Comparison of ENCODE assay signal across 21 cellular contexts in genomic region chr10:124637091-124637700, GRCh38.
DNase-seq lines count a peak whose midpoint lies in the region; ATAC-seq and TF ChIP-seq lines count a peak whose summit lies in the region.
"Had no signal": no experiment of that assay in that cellular context is flagged by ENCODE, and none has a peak within 500 bp of the region (broad histone marks: within the 10 kb centered on the region; RNA-seq: fewer than 3 reads in every experiment).

No MANE protein-coding gene starts in this region.

- peak in 2 of 3 donors; percentile 40 for DNase-seq in right cardiac atrium
- no peak for DNase-seq in cardiac septum (ENCODE audit: low spot score)
- no peak for DNase-seq in RWPE1 (ENCODE audit: low spot score)
- DNase-seq in effector memory CD8-positive, alpha-beta T cell = no peak
- DNase-seq in stimulated activated naive B cell treated with anti-CD40 and anti-IgM and Interleukin-4, amounts not matched to agents 10 μg/mL and 1 μg/mL and 100 μg/mL, for 72 hours = no peak
- no peak for DNase-seq in DMS53 treated with DMSO at 0.1 percent for 48 hours (lab: John Stamatoyannopoulos, UW; ENCODE audit: unreplicated experiment)
- no peak for DNase-seq in activated CD8-positive, alpha-beta T cell treated with anti-CD3 and anti-CD28 coated beads, Interleukin-2, amount 10 ng/mL, durations not matched to agents 7 days and 5 days
- DNase-seq: body of pancreas; cortex of kidney; foreskin keratinocyte; hypothalamus; mammary epithelial cell; NCI-H1417 treated with DMSO at 0.1 percent for 48 hours; NCI-H2171; NCI-H69; OCI-M1; stimulated activated CD4-positive, alpha-beta T cell treated with anti-CD3 and anti-CD28 coated beads, Interleukin-2, amount 100 ng/mL, for 24 hours; stimulated activated naive CD8-positive, alpha-beta T cell treated with anti-CD3 and anti-CD28 coated beads, Interleukin-15, amount 100 ng/mL, for 72 hours had no signal

- peaks cover 67 to 70% of the 10 kb centered on the region in 2 donors for H3K4me1 Mint-ChIP-seq in effector memory CD8-positive, alpha-beta T cell (ENCODE audit: low read depth in 2 of 2)
- peaks cover 73 to 85% of the 10 kb centered on the region in 2 donors for H3K4me1 Mint-ChIP-seq in stimulated activated naive B cell treated with anti-CD40 and anti-IgM and Interleukin-4, amounts not matched to agents 10 μg/mL and 1 μg/mL and 100 μg/mL, for 72 hours
- H3K4me1 Mint-ChIP-seq in activated CD8-positive, alpha-beta T cell treated with anti-CD3 and anti-CD28 coated beads, Interleukin-2, amount 10 ng/mL, durations not matched to agents 7 days and 5 days (ENCODE audit: low read depth) = peaks cover 48% of the 10 kb centered on the region

- no peak for TF ChIP-seq CTCF in RWPE1 (conservative IDR thresholded peaks at IDR 0.05; ENCODE audit: low read depth)

- H3K27me3 ChIP-seq in right cardiac atrium (ENCODE audit: control insufficient read depth, insufficient read depth) = no peaks in the 10 kb centered on the region
- H3K27me3 ChIP-seq: body of pancreas, foreskin keratinocyte had no signal

- no peak for ATAC-seq in right cardiac atrium
- no peak for ATAC-seq in effector memory CD8-positive, alpha-beta T cell (replicated peaks)
- ATAC-seq in stimulated activated naive B cell treated with anti-CD40 and anti-IgM and Interleukin-4, amounts not matched to agents 10 μg/mL and 1 μg/mL and 100 μg/mL, for 72 hours (replicated peaks) = no peak
- no peak for ATAC-seq in GM18907 (IDR thresholded peaks at IDR 0.05; ENCODE audit: unreplicated experiment)
- no peak for ATAC-seq in activated CD8-positive, alpha-beta T cell treated with anti-CD3 and anti-CD28 coated beads, Interleukin-2, amount 10 ng/mL, durations not matched to agents 7 days and 5 days
- ATAC-seq: body of pancreas, foreskin keratinocyte had no signal

- no peaks in the 10 kb centered on the region for H3K9me3 Mint-ChIP-seq in effector memory CD8-positive, alpha-beta T cell
- H3K9me3 Mint-ChIP-seq in stimulated activated naive B cell treated with anti-CD40 and anti-IgM and Interleukin-4, amounts not matched to agents 10 μg/mL and 1 μg/mL and 100 μg/mL, for 72 hours = peaks cover 0 to 5% of the 10 kb centered on the region in 2 donors
- H3K9me3 Mint-ChIP-seq in activated CD8-positive, alpha-beta T cell treated with anti-CD3 and anti-CD28 coated beads, Interleukin-2, amount 10 ng/mL, durations not matched to agents 7 days and 5 days (ENCODE audit: insufficient read depth) = no peaks in the 10 kb centered on the region
- H3K9me3 Mint-ChIP-seq: type B pancreatic cell had no signal

- H3K27ac ChIP-seq in right cardiac atrium (ENCODE audit: low read length) (no peak overlapping the region), RWPE1 (peak overlapping the region; percentile 40)
- H3K27ac ChIP-seq: body of pancreas, foreskin keratinocyte had no signal

- no peak overlapping the region for H3K4me3 ChIP-seq in right cardiac atrium (ENCODE audit: low read length)
- H3K4me3 ChIP-seq: body of pancreas had no signal

- 93% methylated on average over 14 of the region's 14 CpGs for WGBS in right cardiac atrium

- H3K4me3 Mint-ChIP-seq in effector memory CD8-positive, alpha-beta T cell = peak overlapping the region; percentile 62 to 68
- H3K4me3 Mint-ChIP-seq in stimulated activated naive B cell treated with anti-CD40 and anti-IgM and Interleukin-4, amounts not matched to agents 10 μg/mL and 1 μg/mL and 100 μg/mL, for 72 hours = peak overlapping the region; percentile 30 to 74
- no peak overlapping the region for H3K4me3 Mint-ChIP-seq in activated CD8-positive, alpha-beta T cell treated with anti-CD3 and anti-CD28 coated beads, Interleukin-2, amount 10 ng/mL, durations not matched to agents 7 days and 5 days
- H3K4me3 Mint-ChIP-seq: type B pancreatic cell had no signal

- intact Hi-C loops in right cardiac atrium (cut with DNase I) (no loop called here), cardiac septum (cut with DNase I) (no loop called here)

- POLR2A ChIA-PET in RWPE1 (lab: Yijun Ruan, JAX; ENCODE audit: low non-redundant PET) = interaction anchor here (0.6 kb wide), 1 partner anchor 7 kb away, joined by 3 read pairs; no protein-coding TSS in a partner anchor
- POLR2A ChIA-PET in activated CD8-positive, alpha-beta T cell treated with anti-CD3 and anti-CD28 coated beads, Interleukin-2, amount 10 ng/mL, durations not matched to agents 7 days and 5 days (lab: Charles Lee) = no interaction called here

- peak overlapping the region; percentile 99 to 100 for H3K27ac Mint-ChIP-seq in effector memory CD8-positive, alpha-beta T cell
- peak overlapping the region; percentile 63 for H3K27ac Mint-ChIP-seq in stimulated activated naive B cell treated with anti-CD40 and anti-IgM and Interleukin-4, amounts not matched to agents 10 μg/mL and 1 μg/mL and 100 μg/mL, for 72 hours
- no peak overlapping the region for H3K27ac Mint-ChIP-seq in activated CD8-positive, alpha-beta T cell treated with anti-CD3 and anti-CD28 coated beads, Interleukin-2, amount 10 ng/mL, durations not matched to agents 7 days and 5 days
- H3K27ac Mint-ChIP-seq: progenitor cell of endocrine pancreas, type B pancreatic cell had no signal

- no peaks in the 10 kb centered on the region for H3K9me3 ChIP-seq in right cardiac atrium (ENCODE audit: control insufficient read depth, low read length)
- H3K9me3 ChIP-seq: body of pancreas had no signal

- peaks cover 27% of the 10 kb centered on the region for H3K36me3 Mint-ChIP-seq in effector memory CD8-positive, alpha-beta T cell (ENCODE audit: insufficient read depth)
- H3K36me3 Mint-ChIP-seq in stimulated activated naive B cell treated with anti-CD40 and anti-IgM and Interleukin-4, amounts not matched to agents 10 μg/mL and 1 μg/mL and 100 μg/mL, for 72 hours = peaks cover 16 to 31% of the 10 kb centered on the region in 2 donors
- H3K36me3 Mint-ChIP-seq in activated CD8-positive, alpha-beta T cell treated with anti-CD3 and anti-CD28 coated beads, Interleukin-2, amount 10 ng/mL, durations not matched to agents 7 days and 5 days (ENCODE audit: low read depth) = peaks cover 16% of the 10 kb centered on the region

- no peaks in the 10 kb centered on the region for H3K27me3 Mint-ChIP-seq in effector memory CD8-positive, alpha-beta T cell
- H3K27me3 Mint-ChIP-seq in stimulated activated naive B cell treated with anti-CD40 and anti-IgM and Interleukin-4, amounts not matched to agents 10 μg/mL and 1 μg/mL and 100 μg/mL, for 72 hours = no peaks in the 10 kb centered on the region
- H3K27me3 Mint-ChIP-seq in activated CD8-positive, alpha-beta T cell treated with anti-CD3 and anti-CD28 coated beads, Interleukin-2, amount 10 ng/mL, durations not matched to agents 7 days and 5 days (ENCODE audit: low read depth) = no peaks in the 10 kb centered on the region
- H3K27me3 Mint-ChIP-seq: progenitor cell of endocrine pancreas; stimulated activated naive CD8-positive, alpha-beta T cell treated with anti-CD3 and anti-CD28 coated beads, Interleukin-15, amount 100 ng/mL, for 72 hours; type B pancreatic cell had no signal

- H3K4me1 ChIP-seq in right cardiac atrium (ENCODE audit: control insufficient read depth, insufficient read depth, low read length) = peaks cover 27% of the 10 kb centered on the region

- CTCF ChIA-PET in RWPE1 (lab: Yijun Ruan, JAX) = no interaction called here
- CTCF ChIA-PET in activated CD8-positive, alpha-beta T cell treated with anti-CD3 and anti-CD28 coated beads, Interleukin-2, amount 10 ng/mL, durations not matched to agents 7 days and 5 days (lab: Charles Lee) = interaction anchor here (1.3 to 2.5 kb wide), 5 partner anchors 10 to 105 kb away, joined by 3 to 10 read pairs (median 7); no protein-coding TSS in a partner anchor

Comparison
In these comparisons a context has a peak if more than half of its experiments do, and no peak if none do; other contexts are left out.
1. DNase-seq: peak in right cardiac atrium (2 of 3); none in cardiac septum (single experiment), RWPE1 (single experiment), effector memory CD8-positive, alpha-beta T cell (0 of 3), stimulated activated naive B cell treated with anti-CD40 and anti-IgM and Interleukin-4, amounts not matched to agents 10 μg/mL and 1 μg/mL and 100 μg/mL, for 72 hours (single experiment), DMS53 treated with DMSO at 0.1 percent for 48 hours (single experiment) and activated CD8-positive, alpha-beta T cell treated with anti-CD3 and anti-CD28 coated beads, Interleukin-2, amount 10 ng/mL, durations not matched to agents 7 days and 5 days (single experiment).